1 cellular context compared by ENCODE assay signal in the genomic region with DNA sequence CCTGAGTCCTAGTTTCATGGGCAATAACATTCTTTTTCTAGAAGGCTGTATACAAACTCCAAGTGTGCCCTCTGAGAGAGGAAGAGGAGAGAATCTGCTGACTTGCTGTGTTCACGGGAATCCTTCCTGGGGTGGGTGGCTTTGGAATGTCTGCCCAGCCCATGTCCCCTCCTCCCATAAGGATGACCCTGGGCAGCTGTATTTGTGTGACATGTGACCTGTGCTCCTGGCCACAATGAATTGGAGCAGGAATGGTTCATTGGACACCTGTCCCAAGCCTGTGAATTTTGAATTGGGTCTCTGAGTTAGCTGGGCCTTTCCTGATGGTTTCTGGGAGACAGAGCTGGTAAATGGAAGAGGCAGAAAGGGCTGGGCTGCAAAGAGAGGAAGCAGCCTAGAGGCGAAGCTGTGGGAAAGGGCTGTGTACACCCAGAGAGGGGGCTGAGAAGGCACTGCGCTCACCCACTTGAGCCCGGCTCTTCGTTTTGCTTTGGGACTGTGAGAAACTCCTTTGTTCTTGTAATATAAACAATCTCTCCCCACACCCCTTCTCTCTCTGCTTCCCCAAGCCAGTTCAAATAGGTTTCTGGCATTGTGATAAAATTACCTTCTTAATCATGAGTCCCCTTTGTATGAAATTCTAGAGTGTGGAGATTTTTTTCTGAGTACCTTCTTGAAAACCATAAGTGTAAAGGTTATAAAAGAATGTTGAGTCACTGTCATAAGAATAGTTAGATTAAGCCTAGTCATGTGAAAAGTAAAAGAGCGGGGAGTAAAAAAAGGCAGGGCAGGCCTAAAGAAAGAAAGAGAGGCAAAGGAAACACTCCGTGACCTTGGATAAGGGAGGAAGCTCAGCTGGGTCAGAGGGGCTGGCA.
TF ChIP-seq lines count a peak whose summit lies in the region.

No MANE protein-coding gene starts in this region.

TF ChIP-seq in K562, 482 proteins besides CTCF, POLR2A, EP300 and RAD21 (continued from another document and continues in another):
- TF ChIP-seq ZNF830 (CRISPR knock-in tag; IDR thresholded peaks at IDR 0.05) (no peak), CHD2 (IDR thresholded peaks at IDR 0.05; ENCODE audit: low read depth, low read length) (no peak), KDM2B (CRISPR knock-in tag; IDR thresholded peaks at IDR 0.05) (no peak), SMC3 (conservative IDR thresholded peaks at IDR 0.05; ENCODE audit: insufficient read depth, low read depth, low read length) (no peak), TEAD2 (tag; IDR thresholded peaks at IDR 0.05) (no peak), PYGO2 (tag; IDR thresholded peaks at IDR 0.05) (0 out of 2 replicates have a peak, but pooled peaks have one; percentile 27), CREB1 (IDR thresholded peaks at IDR 0.05) (no peak), CREB1 (CRISPR knock-in tag; IDR thresholded peaks at IDR 0.05) (no peak), ILK (tag; IDR thresholded peaks at IDR 0.05; ENCODE audit: borderline replicate concordance, low read depth) (no peak), SREBF1 (IDR thresholded peaks at IDR 0.05; ENCODE audit: borderline replicate concordance, low read depth, low read length) (no peak), C11orf30 (IDR thresholded peaks at IDR 0.05; ENCODE audit: low read depth) (peak; percentile 78), RBM17 (IDR thresholded peaks at IDR 0.05; ENCODE audit: borderline replicate concordance, low read depth, low read length) (no peak), ZNF75A (CRISPR knock-in tag; IDR thresholded peaks at IDR 0.05) (no peak), BACH1 (tag; IDR thresholded peaks at IDR 0.05) (0 out of 2 replicates have a peak, but pooled peaks have one; percentile 32), TRIM24 (IDR thresholded peaks at IDR 0.05) (no peak), AFF1 (IDR thresholded peaks at IDR 0.05; ENCODE audit: low read depth in 1 of 2, partially characterized antibody in 2 of 2) (no peak), CC2D1A (IDR thresholded peaks at IDR 0.05) (no peak), BRF1 (IDR thresholded peaks at IDR 0.05; ENCODE audit: borderline replicate concordance, extremely low read depth, insufficient read length) (no peak), DPF2 (IDR thresholded peaks at IDR 0.05) (no peak), ZNF445 (CRISPR knock-in tag; IDR thresholded peaks at IDR 0.05; ENCODE audit: low read depth) (0 out of 2 replicates have a peak, but pooled peaks have one; percentile 43), ZNF239 (CRISPR knock-in tag; IDR thresholded peaks at IDR 0.05) (no peak), SRSF9 (IDR thresholded peaks at IDR 0.05; ENCODE audit: borderline replicate concordance, low read depth, low read length) (no peak), MXI1 (IDR thresholded peaks at IDR 0.05; ENCODE audit: low read depth, low read length) (no peak), RBM22 (IDR thresholded peaks at IDR 0.05; ENCODE audit: low read depth, low read length, poor library complexity, severe bottlenecking) (no peak), DACH1 (IDR thresholded peaks at IDR 0.05; ENCODE audit: partially characterized antibody) (no peak), SIX5 (IDR thresholded peaks at IDR 0.05; ENCODE audit: borderline replicate concordance in 1 of 2, insufficient read depth in 1 of 2, low read depth in 1 of 2, low read length in 2 of 2) (no peak), NFE2 (IDR thresholded peaks at IDR 0.05; ENCODE audit: low read depth) (peak; percentile 40), MNT (conservative IDR thresholded peaks at IDR 0.05) (no peak), ZNF41 (CRISPR knock-in tag; conservative IDR thresholded peaks at IDR 0.05) (no peak), MEF2D (tag; conservative IDR thresholded peaks at IDR 0.05; ENCODE audit: low read depth) (no peak), ZNF316 (IDR thresholded peaks at IDR 0.05) (peak; percentile 94), E2F3 (CRISPR knock-in tag; IDR thresholded peaks at IDR 0.05) (0 out of 2 replicates have a peak, but pooled peaks have one; percentile 9), MAFG (tag; conservative IDR thresholded peaks at IDR 0.05) (peak; percentile 86), HIVEP1 (CRISPR knock-in tag; IDR thresholded peaks at IDR 0.05) (no peak), CSDE1 (IDR thresholded peaks at IDR 0.05) (no peak), CHD4 (IDR thresholded peaks at IDR 0.05; ENCODE audit: insufficient read depth, insufficient replicate concordance, low read depth, low read length, poor library complexity, severe bottlenecking) (no peak)
- TF ChIP-seq, protein P1, sequence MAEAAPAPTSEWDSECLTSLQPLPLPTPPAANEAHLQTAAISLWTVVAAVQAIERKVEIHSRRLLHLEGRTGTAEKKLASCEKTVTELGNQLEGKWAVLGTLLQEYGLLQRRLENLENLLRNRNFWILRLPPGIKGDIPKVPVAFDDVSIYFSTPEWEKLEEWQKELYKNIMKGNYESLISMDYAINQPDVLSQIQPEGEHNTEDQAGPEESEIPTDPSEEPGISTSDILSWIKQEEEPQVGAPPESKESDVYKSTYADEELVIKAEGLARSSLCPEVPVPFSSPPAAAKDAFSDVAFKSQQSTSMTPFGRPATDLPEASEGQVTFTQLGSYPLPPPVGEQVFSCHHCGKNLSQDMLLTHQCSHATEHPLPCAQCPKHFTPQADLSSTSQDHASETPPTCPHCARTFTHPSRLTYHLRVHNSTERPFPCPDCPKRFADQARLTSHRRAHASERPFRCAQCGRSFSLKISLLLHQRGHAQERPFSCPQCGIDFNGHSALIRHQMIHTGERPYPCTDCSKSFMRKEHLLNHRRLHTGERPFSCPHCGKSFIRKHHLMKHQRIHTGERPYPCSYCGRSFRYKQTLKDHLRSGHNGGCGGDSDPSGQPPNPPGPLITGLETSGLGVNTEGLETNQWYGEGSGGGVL (CRISPR knock-in tag; IDR thresholded peaks at IDR 0.05) = no peak
- TF ChIP-seq, protein P2, sequence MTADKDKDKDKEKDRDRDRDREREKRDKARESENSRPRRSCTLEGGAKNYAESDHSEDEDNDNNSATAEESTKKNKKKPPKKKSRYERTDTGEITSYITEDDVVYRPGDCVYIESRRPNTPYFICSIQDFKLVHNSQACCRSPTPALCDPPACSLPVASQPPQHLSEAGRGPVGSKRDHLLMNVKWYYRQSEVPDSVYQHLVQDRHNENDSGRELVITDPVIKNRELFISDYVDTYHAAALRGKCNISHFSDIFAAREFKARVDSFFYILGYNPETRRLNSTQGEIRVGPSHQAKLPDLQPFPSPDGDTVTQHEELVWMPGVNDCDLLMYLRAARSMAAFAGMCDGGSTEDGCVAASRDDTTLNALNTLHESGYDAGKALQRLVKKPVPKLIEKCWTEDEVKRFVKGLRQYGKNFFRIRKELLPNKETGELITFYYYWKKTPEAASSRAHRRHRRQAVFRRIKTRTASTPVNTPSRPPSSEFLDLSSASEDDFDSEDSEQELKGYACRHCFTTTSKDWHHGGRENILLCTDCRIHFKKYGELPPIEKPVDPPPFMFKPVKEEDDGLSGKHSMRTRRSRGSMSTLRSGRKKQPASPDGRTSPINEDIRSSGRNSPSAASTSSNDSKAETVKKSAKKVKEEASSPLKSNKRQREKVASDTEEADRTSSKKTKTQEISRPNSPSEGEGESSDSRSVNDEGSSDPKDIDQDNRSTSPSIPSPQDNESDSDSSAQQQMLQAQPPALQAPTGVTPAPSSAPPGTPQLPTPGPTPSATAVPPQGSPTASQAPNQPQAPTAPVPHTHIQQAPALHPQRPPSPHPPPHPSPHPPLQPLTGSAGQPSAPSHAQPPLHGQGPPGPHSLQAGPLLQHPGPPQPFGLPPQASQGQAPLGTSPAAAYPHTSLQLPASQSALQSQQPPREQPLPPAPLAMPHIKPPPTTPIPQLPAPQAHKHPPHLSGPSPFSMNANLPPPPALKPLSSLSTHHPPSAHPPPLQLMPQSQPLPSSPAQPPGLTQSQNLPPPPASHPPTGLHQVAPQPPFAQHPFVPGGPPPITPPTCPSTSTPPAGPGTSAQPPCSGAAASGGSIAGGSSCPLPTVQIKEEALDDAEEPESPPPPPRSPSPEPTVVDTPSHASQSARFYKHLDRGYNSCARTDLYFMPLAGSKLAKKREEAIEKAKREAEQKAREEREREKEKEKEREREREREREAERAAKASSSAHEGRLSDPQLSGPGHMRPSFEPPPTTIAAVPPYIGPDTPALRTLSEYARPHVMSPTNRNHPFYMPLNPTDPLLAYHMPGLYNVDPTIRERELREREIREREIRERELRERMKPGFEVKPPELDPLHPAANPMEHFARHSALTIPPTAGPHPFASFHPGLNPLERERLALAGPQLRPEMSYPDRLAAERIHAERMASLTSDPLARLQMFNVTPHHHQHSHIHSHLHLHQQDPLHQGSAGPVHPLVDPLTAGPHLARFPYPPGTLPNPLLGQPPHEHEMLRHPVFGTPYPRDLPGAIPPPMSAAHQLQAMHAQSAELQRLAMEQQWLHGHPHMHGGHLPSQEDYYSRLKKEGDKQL (CRISPR knock-in tag; IDR thresholded peaks at IDR 0.05; ENCODE audit: borderline replicate concordance) = no peak
- TF ChIP-seq, protein P3, sequence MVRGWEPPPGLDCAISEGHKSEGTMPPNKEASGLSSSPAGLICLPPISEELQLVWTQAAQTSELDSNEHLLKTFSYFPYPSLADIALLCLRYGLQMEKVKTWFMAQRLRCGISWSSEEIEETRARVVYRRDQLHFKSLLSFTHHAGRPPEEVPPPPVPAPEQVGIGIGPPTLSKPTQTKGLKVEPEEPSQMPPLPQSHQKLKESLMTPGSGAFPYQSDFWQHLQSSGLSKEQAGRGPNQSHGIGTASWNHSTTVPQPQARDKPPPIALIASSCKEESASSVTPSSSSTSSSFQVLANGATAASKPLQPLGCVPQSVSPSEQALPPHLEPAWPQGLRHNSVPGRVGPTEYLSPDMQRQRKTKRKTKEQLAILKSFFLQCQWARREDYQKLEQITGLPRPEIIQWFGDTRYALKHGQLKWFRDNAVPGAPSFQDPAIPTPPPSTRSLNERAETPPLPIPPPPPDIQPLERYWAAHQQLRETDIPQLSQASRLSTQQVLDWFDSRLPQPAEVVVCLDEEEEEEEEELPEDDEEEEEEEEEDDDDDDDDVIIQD (CRISPR knock-in tag; IDR thresholded peaks at IDR 0.05) = no peak
- TF ChIP-seq, protein P4, sequence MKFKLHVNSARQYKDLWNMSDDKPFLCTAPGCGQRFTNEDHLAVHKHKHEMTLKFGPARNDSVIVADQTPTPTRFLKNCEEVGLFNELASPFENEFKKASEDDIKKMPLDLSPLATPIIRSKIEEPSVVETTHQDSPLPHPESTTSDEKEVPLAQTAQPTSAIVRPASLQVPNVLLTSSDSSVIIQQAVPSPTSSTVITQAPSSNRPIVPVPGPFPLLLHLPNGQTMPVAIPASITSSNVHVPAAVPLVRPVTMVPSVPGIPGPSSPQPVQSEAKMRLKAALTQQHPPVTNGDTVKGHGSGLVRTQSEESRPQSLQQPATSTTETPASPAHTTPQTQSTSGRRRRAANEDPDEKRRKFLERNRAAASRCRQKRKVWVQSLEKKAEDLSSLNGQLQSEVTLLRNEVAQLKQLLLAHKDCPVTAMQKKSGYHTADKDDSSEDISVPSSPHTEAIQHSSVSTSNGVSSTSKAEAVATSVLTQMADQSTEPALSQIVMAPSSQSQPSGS (CRISPR knock-in tag; IDR thresholded peaks at IDR 0.05) = no peak
- TF ChIP-seq, protein P5, sequence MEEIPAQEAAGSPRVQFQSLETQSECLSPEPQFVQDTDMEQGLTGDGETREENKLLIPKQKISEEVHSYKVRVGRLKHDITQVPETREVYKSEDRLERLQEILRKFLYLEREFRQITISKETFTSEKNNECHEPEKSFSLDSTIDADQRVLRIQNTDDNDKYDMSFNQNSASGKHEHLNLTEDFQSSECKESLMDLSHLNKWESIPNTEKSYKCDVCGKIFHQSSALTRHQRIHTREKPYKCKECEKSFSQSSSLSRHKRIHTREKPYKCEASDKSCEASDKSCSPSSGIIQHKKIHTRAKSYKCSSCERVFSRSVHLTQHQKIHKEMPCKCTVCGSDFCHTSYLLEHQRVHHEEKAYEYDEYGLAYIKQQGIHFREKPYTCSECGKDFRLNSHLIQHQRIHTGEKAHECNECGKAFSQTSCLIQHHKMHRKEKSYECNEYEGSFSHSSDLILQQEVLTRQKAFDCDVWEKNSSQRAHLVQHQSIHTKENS (CRISPR knock-in tag; IDR thresholded peaks at IDR 0.05) = no peak
- TF ChIP-seq, protein P6, sequence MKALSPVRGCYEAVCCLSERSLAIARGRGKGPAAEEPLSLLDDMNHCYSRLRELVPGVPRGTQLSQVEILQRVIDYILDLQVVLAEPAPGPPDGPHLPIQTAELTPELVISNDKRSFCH (CRISPR knock-in tag; IDR thresholded peaks at IDR 0.05) = no peak
- TF ChIP-seq, protein P6 (tag; IDR thresholded peaks at IDR 0.05) = no peak
